Comparison of ENCODE assay signal across 27 cellular contexts in the genomic region with DNA sequence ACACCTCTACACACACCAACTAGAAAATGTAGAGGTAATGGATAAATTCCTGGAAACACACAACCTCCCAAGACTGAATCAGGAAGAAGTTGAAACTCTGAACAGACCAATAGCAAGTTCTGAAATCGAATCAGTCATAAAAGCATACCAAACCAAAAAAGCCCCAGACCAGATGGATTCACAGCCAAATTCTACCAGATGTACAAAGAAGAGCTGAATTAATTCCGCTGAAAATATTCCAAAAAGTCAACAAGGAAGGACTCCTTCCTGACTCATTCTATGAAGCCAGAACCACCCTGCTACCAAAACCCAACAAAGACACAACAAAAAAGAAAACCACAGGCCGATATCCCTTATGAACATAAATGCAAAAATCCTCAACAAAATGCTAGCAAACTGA.
"Had no signal": no experiment of that assay in that cellular context is flagged by ENCODE, and none has a peak within 500 bp of the region (broad histone marks: within the 10 kb centered on the region; RNA-seq: fewer than 3 reads in every experiment).

No MANE protein-coding gene starts in this region.

- H3K36me3 ChIP-seq: cardiac muscle cell, left lung, neural progenitor cell, sigmoid colon, tibial artery had no signal

- H3K27ac ChIP-seq: body of pancreas, cardiac muscle cell, epithelial cell of prostate, hepatocyte, left lung, neural progenitor cell, sigmoid colon, tibial artery had no signal

- H3K27me3 ChIP-seq: body of pancreas, cardiac muscle cell, hepatocyte, left lung, neural progenitor cell, sigmoid colon, tibial artery had no signal

- DNase-seq: activated CD4-positive, alpha-beta T cell treated with anti-CD3 and anti-CD28 coated beads for 4 hours; activated CD4-positive, alpha-beta T cell treated with anti-CD3 and anti-CD28 coated beads, Interleukin-2, amount 50 U/mL, for 48 hours; activated CD4-positive, CD25-positive, alpha-beta regulatory T cell; activated naive CD4-positive, alpha-beta T cell treated with Interleukin-2 at 50 U/mL for 16 hours; activated naive CD8-positive, alpha-beta T cell treated with anti-CD3 and anti-CD28 coated beads, Interleukin-2, amount 10 ng/mL, durations not matched to agents 7 days and 5 days; activated T-cell treated with anti-CD3 and anti-CD28 coated beads, Interleukin-2, amount 50 U/mL, for 48 hours; amniotic stem cell; body of pancreas; foreskin melanocyte; glutamatergic neuron; immature natural killer cell; kidney glomerular epithelial cell; left lung; naive thymus-derived CD8-positive, alpha-beta T cell; retina; sigmoid colon; stimulated activated CD4-positive, alpha-beta T cell treated with anti-CD3 and anti-CD28 coated beads, Interleukin-4, amount 100 ng/mL, for 1 hour; stimulated activated naive CD8-positive, alpha-beta T cell treated with anti-CD3 and anti-CD28 coated beads, Interleukin-15, Interleukin-2, amounts not matched to agents 100 U/mL and 50 U/mL, for 24 hours; substantia nigra; T-helper 17 cell; tibial artery had no signal

- H3K4me3 ChIP-seq: body of pancreas, cardiac muscle cell, hepatocyte, left lung, lung, neural progenitor cell, sigmoid colon, tibial artery had no signal

- H3K27me3 Mint-ChIP-seq: naive thymus-derived CD8-positive, alpha-beta T cell; progenitor cell of endocrine pancreas; T-helper 17 cell had no signal

- H3K27ac Mint-ChIP-seq: activated naive CD8-positive, alpha-beta T cell treated with anti-CD3 and anti-CD28 coated beads, Interleukin-2, amount 10 ng/mL, durations not matched to agents 7 days and 5 days; immature natural killer cell; naive thymus-derived CD8-positive, alpha-beta T cell; neural progenitor cell; progenitor cell of endocrine pancreas; T-helper 17 cell had no signal

- H3K4me2 ChIP-seq: hepatocyte, neural progenitor cell had no signal

- H3K4me1 Mint-ChIP-seq: activated naive CD8-positive, alpha-beta T cell treated with anti-CD3 and anti-CD28 coated beads, Interleukin-2, amount 10 ng/mL, durations not matched to agents 7 days and 5 days; immature natural killer cell; naive thymus-derived CD8-positive, alpha-beta T cell; neural progenitor cell; T-helper 17 cell had no signal

- H3K79me2 ChIP-seq: hepatocyte had no signal

- ATAC-seq: body of pancreas; left lung; naive thymus-derived CD8-positive, alpha-beta T cell; stimulated activated naive CD8-positive, alpha-beta T cell treated with anti-CD3 and anti-CD28 coated beads, Interleukin-15, Interleukin-2, amounts not matched to agents 100 U/mL and 50 U/mL, for 24 hours; T-helper 17 cell had no signal

- H3K36me3 Mint-ChIP-seq: activated naive CD8-positive, alpha-beta T cell treated with anti-CD3 and anti-CD28 coated beads, Interleukin-2, amount 10 ng/mL, durations not matched to agents 7 days and 5 days; neural progenitor cell had no signal

- H3K9ac ChIP-seq: neural progenitor cell had no signal

- H3K4me1 ChIP-seq: body of pancreas, left lung, neural progenitor cell, sigmoid colon, tibial artery had no signal

- H3K4me3 Mint-ChIP-seq: activated naive CD8-positive, alpha-beta T cell treated with anti-CD3 and anti-CD28 coated beads, Interleukin-2, amount 10 ng/mL, durations not matched to agents 7 days and 5 days; immature natural killer cell; naive thymus-derived CD8-positive, alpha-beta T cell; neural progenitor cell; T-helper 17 cell had no signal
